27 cellular contexts compared by ENCODE assay signal in genomic region chr3:181862502-181862901, GRCh38.
"Had no signal": no experiment of that assay in that cellular context is flagged by ENCODE, and none has a peak within 500 bp of the region (broad histone marks: within the 10 kb centered on the region; RNA-seq: fewer than 3 reads in every experiment).

No MANE protein-coding gene starts in this region.

- H3K9me3 ChIP-seq: left lung, lower lobe of right lung, ovary, right atrium auricular region, right lobe of liver, tibial nerve, upper lobe of left lung, vagina had no signal

- H3K27me3 ChIP-seq: ovary, right atrium auricular region, right lobe of liver, tibial nerve, upper lobe of left lung, vagina had no signal

- H3K4me2 ChIP-seq: smooth muscle cell had no signal

- ATAC-seq: left colon; left lung; lower lobe of right lung; naive thymus-derived CD8-positive, alpha-beta T cell; right lobe of liver; stimulated activated memory B cell treated with anti-CD40 and anti-IgM and Interleukin-4, amounts not matched to agents 10 μg/mL and 1 μg/mL and 100 μg/mL, for 72 hours; stimulated activated naive CD8-positive, alpha-beta T cell treated with anti-CD3 and anti-CD28 coated beads, Interleukin-15, amount 100 ng/mL, for 72 hours had no signal

- H3K4me3 ChIP-seq: left lung, lower lobe of right lung, ovary, right atrium auricular region, right lobe of liver, smooth muscle cell, tibial nerve, upper lobe of left lung, vagina had no signal

- H3K4me3 Mint-ChIP-seq: immature natural killer cell; naive thymus-derived CD8-positive, alpha-beta T cell; nephron; neural crest cell; stimulated activated memory B cell treated with anti-CD40 and anti-IgM and Interleukin-4, amounts not matched to agents 10 μg/mL and 1 μg/mL and 100 μg/mL, for 72 hours; stimulated activated naive CD8-positive, alpha-beta T cell treated with anti-CD3 and anti-CD28 coated beads, Interleukin-15, amount 100 ng/mL, for 72 hours had no signal

- H3K27ac ChIP-seq: left lung, lower lobe of right lung, ovary, right atrium auricular region, right lobe of liver, tibial nerve, upper lobe of left lung, vagina had no signal

- H3K4me1 Mint-ChIP-seq: immature natural killer cell; naive thymus-derived CD8-positive, alpha-beta T cell; nephron; stimulated activated memory B cell treated with anti-CD40 and anti-IgM and Interleukin-4, amounts not matched to agents 10 μg/mL and 1 μg/mL and 100 μg/mL, for 72 hours; stimulated activated naive CD8-positive, alpha-beta T cell treated with anti-CD3 and anti-CD28 coated beads, Interleukin-15, amount 100 ng/mL, for 72 hours had no signal

- H3K36me3 ChIP-seq: left lung, lower lobe of right lung, ovary, right atrium auricular region, right lobe of liver, tibial nerve, upper lobe of left lung, vagina had no signal

- H3K4me1 ChIP-seq: left lung, lower lobe of right lung, right atrium auricular region, right lobe of liver, tibial nerve, upper lobe of left lung, vagina had no signal

- DNase-seq: hippocampal formation; immature natural killer cell; kidney; left colon; left lung; lower lobe of right lung; mammary epithelial cell; mesenchymal stem cell; naive thymus-derived CD8-positive, alpha-beta T cell; ovary; right lobe of liver; stimulated activated CD4-positive, alpha-beta T cell treated with anti-CD3 and anti-CD28 coated beads, Interleukin-1b, Interleukin-23, amount 100 ng/mL, for 48 hours; stimulated activated CD4-positive, alpha-beta T cell treated with anti-CD3 and anti-CD28 coated beads, Interleukin-2, amount 100 ng/mL, for 48 hours; stimulated activated CD4-positive, alpha-beta T cell treated with anti-CD3 and anti-CD28 coated beads, Interleukin-4, amount 100 ng/mL, for 4 hours; stimulated activated CD8-positive, alpha-beta memory T cell treated with anti-CD3 and anti-CD28 coated beads, Interleukin-4, amount 100 ng/mL, for 48 hours; stimulated activated naive CD4-positive, alpha-beta T cell treated with Interleukin-2 at 50 U/mL for 16 hours; stimulated activated naive CD8-positive, alpha-beta T cell treated with anti-CD3 and anti-CD28 coated beads, Interleukin-15, amount 100 ng/mL, for 72 hours; substantia nigra; upper lobe of left lung had no signal

- H3K9me3 Mint-ChIP-seq: nephron; stimulated activated memory B cell treated with anti-CD40 and anti-IgM and Interleukin-4, amounts not matched to agents 10 μg/mL and 1 μg/mL and 100 μg/mL, for 72 hours; stimulated activated naive CD8-positive, alpha-beta T cell treated with anti-CD3 and anti-CD28 coated beads, Interleukin-15, amount 100 ng/mL, for 72 hours had no signal

- H3K36me3 Mint-ChIP-seq: immature natural killer cell; naive thymus-derived CD8-positive, alpha-beta T cell; stimulated activated memory B cell treated with anti-CD40 and anti-IgM and Interleukin-4, amounts not matched to agents 10 μg/mL and 1 μg/mL and 100 μg/mL, for 72 hours had no signal

- H3K27me3 Mint-ChIP-seq: progenitor cell of endocrine pancreas; stimulated activated memory B cell treated with anti-CD40 and anti-IgM and Interleukin-4, amounts not matched to agents 10 μg/mL and 1 μg/mL and 100 μg/mL, for 72 hours; stimulated activated naive CD8-positive, alpha-beta T cell treated with anti-CD3 and anti-CD28 coated beads, Interleukin-15, amount 100 ng/mL, for 72 hours had no signal

- H3K27ac Mint-ChIP-seq: immature natural killer cell; naive thymus-derived CD8-positive, alpha-beta T cell; nephron; progenitor cell of endocrine pancreas; stimulated activated memory B cell treated with anti-CD40 and anti-IgM and Interleukin-4, amounts not matched to agents 10 μg/mL and 1 μg/mL and 100 μg/mL, for 72 hours; stimulated activated naive CD8-positive, alpha-beta T cell treated with anti-CD3 and anti-CD28 coated beads, Interleukin-15, amount 100 ng/mL, for 72 hours had no signal
